Comparison of ENCODE assay signal across 8 cellular contexts in the genomic region with DNA sequence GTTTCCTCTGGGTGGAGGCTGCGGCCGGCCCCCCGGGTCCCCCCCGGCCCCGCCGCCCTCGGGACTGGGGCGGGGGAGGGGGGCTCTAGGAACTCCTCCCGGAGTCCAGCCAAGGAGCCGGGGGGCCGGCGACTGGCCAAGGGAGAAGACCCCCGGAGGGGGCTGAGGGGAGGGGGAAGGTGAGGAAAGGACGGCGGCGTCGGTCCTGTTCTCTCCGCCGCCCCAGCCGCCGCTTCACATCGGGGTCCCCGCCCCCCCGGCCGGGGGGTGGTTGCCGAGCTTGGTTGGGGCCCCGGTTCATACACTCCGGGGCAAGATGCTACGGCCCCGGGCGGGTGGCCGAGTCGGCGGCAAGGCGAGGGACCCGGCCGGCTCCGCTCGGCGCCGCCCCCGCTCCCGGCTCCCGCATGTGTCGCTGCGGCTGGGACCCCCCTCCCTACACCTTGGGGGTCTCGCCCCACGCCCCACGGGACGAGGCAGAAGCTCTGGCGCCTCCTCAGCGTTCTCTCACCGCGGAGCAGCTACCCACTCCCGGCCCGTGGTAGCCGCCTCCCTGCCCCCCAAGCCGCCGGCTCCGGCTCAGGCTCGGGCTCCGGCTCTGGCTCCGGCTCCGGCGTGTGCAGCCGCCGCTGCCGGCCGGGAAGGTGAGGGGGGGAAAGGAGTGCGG. TPM values are rescaled to one million over a fixed set of nuclear protein-coding genes. Genes with fewer than 3 reads are reported as not detected.
A peak's percentile ranks its signal among the peaks of the same experiment; 100 is the strongest.
DNase-seq lines count a peak whose midpoint lies in the region; ATAC-seq, FAIRE-seq and TF ChIP-seq lines count a peak whose summit lies in the region.

No MANE protein-coding gene starts in this region.

- FAIRE-seq in small intestine (lab: Jason Lieb, UNC) = no peak

- no peaks in the 10 kb centered on the region for H3K27me3 Mint-ChIP-seq in CD8-positive, alpha-beta T cell (ENCODE audit: low read depth)
- no peaks in the 10 kb centered on the region for H3K27me3 Mint-ChIP-seq in activated naive CD4-positive, alpha-beta T cell treated with anti-CD3 and anti-CD28 coated beads for 36 hours (ENCODE audit: low read depth)

- H3K27ac ChIP-seq in CD8-positive, alpha-beta T cell (ENCODE audit: low read depth, low read length) = peak overlapping the region; percentile 98
- peak overlapping the region; percentile 77; the same call in 1 of the 2 replicates for H3K27ac ChIP-seq in HUES6 (ENCODE audit: low read depth, low read length)
- H3K27ac ChIP-seq in right atrium auricular region = peak overlapping the region; percentile 90 to 93
- peak overlapping the region; percentile 96 to 99 for H3K27ac ChIP-seq in small intestine (ENCODE audit: low read depth in 1 of 2, low read length in 1 of 2)

- peak overlapping the region; percentile 97 for H3K27ac Mint-ChIP-seq in CD8-positive, alpha-beta T cell
- H3K27ac Mint-ChIP-seq in activated naive CD4-positive, alpha-beta T cell treated with anti-CD3 and anti-CD28 coated beads for 36 hours = peak overlapping the region; percentile 71

- CTCF ChIA-PET in CD8-positive, alpha-beta T cell (lab: Charles Lee) = interaction anchor here (0.7 to 4.5 kb wide), 6 partner anchors 9 to 453 kb away, joined by 3 to 26 read pairs (median 5); no protein-coding TSS in a partner anchor
- CTCF ChIA-PET in activated naive CD4-positive, alpha-beta T cell treated with anti-CD3 and anti-CD28 coated beads for 36 hours (lab: Charles Lee) = interaction anchor here (0.6 to 2.0 kb wide), 4 partner anchors 17 to 147 kb away, joined by 3 to 6 read pairs (median 4); no protein-coding TSS in a partner anchor

- WGBS in small intestine, 3 donors = 0 to 1% (median 1%) methylated on average over 34 to 70 of the region's 70 CpGs

- TF ChIP-seq CTCF in CD8-positive, alpha-beta T cell (IDR thresholded peaks at IDR 0.05) = no peak
- TF ChIP-seq CTCF in right atrium auricular region (IDR thresholded peaks at IDR 0.05) = no peak

- no peaks in the 10 kb centered on the region for H3K9me3 ChIP-seq in CD8-positive, alpha-beta T cell (ENCODE audit: low read length)
- no peaks in the 10 kb centered on the region; the same call in 1 of the 2 replicates for H3K9me3 ChIP-seq in HUES6 (ENCODE audit: control insufficient read depth, insufficient read depth, low read depth, low read length)
- no peaks in the 10 kb centered on the region for H3K9me3 ChIP-seq in right atrium auricular region
- no peaks in the 10 kb centered on the region for H3K9me3 ChIP-seq in small intestine (ENCODE audit: control insufficient read depth, low read depth)

- peaks cover 36% of the 10 kb centered on the region for H3K36me3 Mint-ChIP-seq in CD8-positive, alpha-beta T cell
- peaks cover 26% of the 10 kb centered on the region for H3K36me3 Mint-ChIP-seq in activated naive CD4-positive, alpha-beta T cell treated with anti-CD3 and anti-CD28 coated beads for 36 hours (ENCODE audit: low read depth)

- no peaks in the 10 kb centered on the region for H3K9me3 Mint-ChIP-seq in CD8-positive, alpha-beta T cell
- no peaks in the 10 kb centered on the region for H3K9me3 Mint-ChIP-seq in activated naive CD4-positive, alpha-beta T cell treated with anti-CD3 and anti-CD28 coated beads for 36 hours

- intact Hi-C loops in CD8-positive, alpha-beta T cell (cut with DNase I, micrococcal nuclease) = loop anchor here (5.0 to 10.0 kb wide), 4 partner anchors 431 to 1518 kb away; a partner anchor contains a TSS
- intact Hi-C loops in activated naive CD4-positive, alpha-beta T cell treated with anti-CD3 and anti-CD28 coated beads for 36 hours (cut with micrococcal nuclease) = loop anchor here (5.0 to 10.0 kb wide), 4 partner anchors 433 to 1128 kb away; a partner anchor contains a TSS

- POLR2A ChIA-PET in CD8-positive, alpha-beta T cell (lab: Charles Lee) = interaction anchor here (0.5 to 4.5 kb wide), 12 partner anchors 8 to 1436 kb away, joined by 3 to 48 read pairs (median 6); a partner anchor contains a TSS

- DNase-seq in CD8-positive, alpha-beta T cell = peak; percentile 8 to 63 (median 32)
- DNase-seq in activated naive CD4-positive, alpha-beta T cell treated with anti-CD3 and anti-CD28 coated beads for 36 hours = no peak
- no peak for DNase-seq in right atrium auricular region (ENCODE audit: low spot score)
- DNase-seq in small intestine = no peak
- no peak for DNase-seq in COR-L47 (lab: John Stamatoyannopoulos, UW)
- DNase-seq in NCI-H2196 treated with DMSO at 0.1 percent for 48 hours (lab: John Stamatoyannopoulos, UW; ENCODE audit: unreplicated experiment) = no peak

- no peaks in the 10 kb centered on the region for H3K27me3 ChIP-seq in CD8-positive, alpha-beta T cell (ENCODE audit: insufficient read depth, low read length)
- H3K27me3 ChIP-seq in HUES6 (ENCODE audit: control insufficient read depth, insufficient read depth, low read length) (no peaks in the 10 kb centered on the region), right atrium auricular region (no peaks in the 10 kb centered on the region), small intestine (ENCODE audit: control insufficient read depth in 2 of 2, insufficient read depth in 2 of 2, low read length in 2 of 2) (no peaks in the 10 kb centered on the region)

- H3K4me3 Mint-ChIP-seq in CD8-positive, alpha-beta T cell = peak overlapping the region; percentile 87
- peak overlapping the region; percentile 87 for H3K4me3 Mint-ChIP-seq in activated naive CD4-positive, alpha-beta T cell treated with anti-CD3 and anti-CD28 coated beads for 36 hours

- peaks cover 3% of the 10 kb centered on the region for H3K36me3 ChIP-seq in CD8-positive, alpha-beta T cell (ENCODE audit: insufficient read depth, low read length)
- H3K36me3 ChIP-seq in HUES6 (ENCODE audit: control insufficient read depth, insufficient read depth, low read length) = peaks cover 15% of the 10 kb centered on the region
- no peaks in the 10 kb centered on the region for H3K36me3 ChIP-seq in right atrium auricular region
- peaks cover 0 to 2% of the 10 kb centered on the region in 2 donors for H3K36me3 ChIP-seq in small intestine (ENCODE audit: control insufficient read depth in 2 of 2, insufficient read depth in 2 of 2, low read length in 2 of 2)

- H3K4me1 Mint-ChIP-seq in CD8-positive, alpha-beta T cell (ENCODE audit: low read depth) = peaks cover 68% of the 10 kb centered on the region
- peaks cover 58% of the 10 kb centered on the region for H3K4me1 Mint-ChIP-seq in activated naive CD4-positive, alpha-beta T cell treated with anti-CD3 and anti-CD28 coated beads for 36 hours (ENCODE audit: low read depth)

- peak overlapping the region; percentile 78 for H3K9ac ChIP-seq in HUES6 (ENCODE audit: low read length)

- H3K4me3 ChIP-seq in CD8-positive, alpha-beta T cell (ENCODE audit: low read depth, low read length) = peak overlapping the region; percentile 69
- H3K4me3 ChIP-seq in HUES6 (ENCODE audit: low read depth, low read length) = peak overlapping the region; percentile 80
- peak overlapping the region; percentile 97 to 99 for H3K4me3 ChIP-seq in right atrium auricular region
- peak overlapping the region; percentile 91 to 100 for H3K4me3 ChIP-seq in small intestine (ENCODE audit: low read depth in 1 of 2, low read length in 2 of 2)

- peaks cover 58% of the 10 kb centered on the region for H3K4me1 ChIP-seq in CD8-positive, alpha-beta T cell (ENCODE audit: insufficient read depth, low read length)
- H3K4me1 ChIP-seq in HUES6 (ENCODE audit: control insufficient read depth, insufficient read depth, low read length) (peaks cover 17% of the 10 kb centered on the region; the same call in 1 of the 2 replicates), right atrium auricular region (peaks cover 0 to 55% of the 10 kb centered on the region in 2 donors), small intestine (ENCODE audit: control insufficient read depth in 2 of 2, insufficient read depth in 1 of 2, low read depth in 1 of 2, low read length in 1 of 2) (peaks cover 8 to 12% of the 10 kb centered on the region in 2 donors)

- ATAC-seq in CD8-positive, alpha-beta T cell = peak; percentile 1
- ATAC-seq in GM21423 (IDR thresholded peaks at IDR 0.05; ENCODE audit: unreplicated experiment) = peak; percentile 5

RNA-seq across cellular contexts. Expression of a gene that starts 0.5 kb away (rescaled TPM):
- 100 to 1,000 TPM; 129 to 135 TPM for total RNA-seq in CD8-positive, alpha-beta T cell
- total RNA-seq in activated naive CD4-positive, alpha-beta T cell treated with anti-CD3 and anti-CD28 coated beads for 36 hours = 10 to 100 TPM; 26.7 to 29.2 TPM
- total RNA-seq in right atrium auricular region = 10 to 100 TPM; 39.9 to 49.4 TPM
- 1 to 10 TPM; 7.4 to 10.0 (median 7.5) TPM for polyA plus RNA-seq in small intestine

Comparison
In these comparisons a context has a peak if more than half of its experiments do, and no peak if none do; other contexts are left out.
1. DNase-seq: peak in CD8-positive, alpha-beta T cell (7 of 7); none in activated naive CD4-positive, alpha-beta T cell treated with anti-CD3 and anti-CD28 coated beads for 36 hours (single experiment), right atrium auricular region (single experiment), small intestine (single experiment), COR-L47 (single experiment) and NCI-H2196 treated with DMSO at 0.1 percent for 48 hours (single experiment).
2. Peak in every context shown above with its lines, with median percentiles within 50 percentile points of each other: H3K27ac ChIP-seq and H3K4me3 ChIP-seq.